In the genomic region with DNA sequence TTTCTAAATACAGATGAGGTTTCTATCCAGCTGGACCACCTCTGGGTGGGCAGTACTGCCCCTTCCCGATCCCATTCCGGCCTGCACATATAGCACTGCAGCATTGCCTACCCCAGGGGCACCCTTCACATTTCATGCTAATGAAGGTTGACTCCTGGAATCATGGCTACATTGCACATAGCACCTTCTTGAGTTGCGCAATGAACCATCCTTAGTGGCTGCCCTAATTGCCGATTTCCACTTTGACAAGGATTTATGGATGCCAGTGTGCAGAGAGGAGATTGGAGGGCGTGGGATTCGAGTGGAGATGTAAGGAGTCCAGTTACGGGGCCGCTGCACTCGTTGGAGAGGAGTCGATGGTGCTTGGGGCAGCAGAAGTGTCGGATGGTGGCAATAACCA, we compare ENCODE assay signal across 27 cellular contexts.
"Had no signal": no experiment of that assay in that cellular context is flagged by ENCODE, and none has a peak within 500 bp of the region (broad histone marks: within the 10 kb centered on the region; RNA-seq: fewer than 3 reads in every experiment).

No MANE protein-coding gene starts in this region.

- ATAC-seq: effector memory CD8-positive, alpha-beta T cell; esophagus mucosa; gastrocnemius medialis; heart right ventricle; left cardiac atrium; left lung; left ventricle myocardium superior; lower lobe of right lung; naive thymus-derived CD4-positive, alpha-beta T cell had no signal

- H3K4me3 Mint-ChIP-seq: dendritic cell treated with granulocyte-macrophage colony-stimulating factor and Interleukin-4, amounts not matched to agents 40 ng/mL and 50 ng/mL, for 4 days; effector memory CD8-positive, alpha-beta T cell; endodermal cell; naive thymus-derived CD4-positive, alpha-beta T cell had no signal

- H3K27me3 Mint-ChIP-seq: dendritic cell treated with granulocyte-macrophage colony-stimulating factor and Interleukin-4, amounts not matched to agents 40 ng/mL and 50 ng/mL, for 4 days; effector memory CD8-positive, alpha-beta T cell; naive thymus-derived CD4-positive, alpha-beta T cell had no signal

- H3K4me1 ChIP-seq: colonic mucosa, esophagus squamous epithelium, gastrocnemius medialis, left lung, lower lobe of right lung had no signal

- H3K4me1 Mint-ChIP-seq: endodermal cell; naive thymus-derived CD4-positive, alpha-beta T cell had no signal

- H3K27ac Mint-ChIP-seq: dendritic cell treated with granulocyte-macrophage colony-stimulating factor and Interleukin-4, amounts not matched to agents 40 ng/mL and 50 ng/mL, for 4 days; effector memory CD8-positive, alpha-beta T cell; endodermal cell; naive thymus-derived CD4-positive, alpha-beta T cell had no signal

- DNase-seq: colonic mucosa; cortex of kidney; effector CD8-positive, alpha-beta T cell; effector memory CD8-positive, alpha-beta T cell; endodermal cell; erythroblast; esophagus squamous epithelium; foreskin fibroblast; foreskin melanocyte; gastrocnemius medialis; glutamatergic neuron; head of caudate nucleus; heart right ventricle; hippocampal formation; left cardiac atrium; left lung; left ventricle myocardium superior; lower lobe of right lung; mesenchymal stem cell; midbrain; naive thymus-derived CD4-positive, alpha-beta T cell had no signal

- H3K9me3 Mint-ChIP-seq: effector memory CD8-positive, alpha-beta T cell had no signal

- H3K27ac ChIP-seq: colonic mucosa, epithelial cell of prostate, esophagus squamous epithelium, gastrocnemius medialis, heart right ventricle, left lung, lower lobe of right lung had no signal

- H3K36me3 ChIP-seq: colonic mucosa, esophagus squamous epithelium, gastrocnemius medialis, heart right ventricle, left lung, lower lobe of right lung had no signal

- H3K36me3 Mint-ChIP-seq: naive thymus-derived CD4-positive, alpha-beta T cell had no signal

- H3K4me3 ChIP-seq: colonic mucosa, esophagus squamous epithelium, gastrocnemius medialis, heart right ventricle, left lung, lower lobe of right lung had no signal

- FAIRE-seq: endometrium, islet of Langerhans, keratinocyte had no signal

- H3K27me3 ChIP-seq: colonic mucosa, esophagus squamous epithelium, gastrocnemius medialis, heart right ventricle, left lung had no signal

- H3K9me3 ChIP-seq: colonic mucosa, esophagus squamous epithelium, gastrocnemius medialis, heart right ventricle, left lung, lower lobe of right lung had no signal
